In genomic region chr6:138736640-138737039, GRCh38 we compare ENCODE assay signal across 38 cellular contexts. TPM values are rescaled to one million over a fixed set of nuclear protein-coding genes. Genes with fewer than 3 reads are reported as not detected.
"Had no signal": no experiment of that assay in that cellular context is flagged by ENCODE, and none has a peak within 500 bp of the region (broad histone marks: within the 10 kb centered on the region; RNA-seq: fewer than 3 reads in every experiment).

No MANE protein-coding gene starts in this region.

- H3K4me3 ChIP-seq: adrenal gland, esophagus squamous epithelium, gastroesophageal sphincter, hepatocyte, mucosa of descending colon, spleen, thoracic aorta, vagina had no signal

- DNase-seq: activated CD4-positive, alpha-beta T cell treated with anti-CD3 and anti-CD28 coated beads for 4 hours; activated CD4-positive, alpha-beta T cell treated with anti-CD3 and anti-CD28 coated beads, Interleukin-2, amount 50 U/mL, for 48 hours; activated CD8-positive, alpha-beta memory T cell treated with anti-CD3 and anti-CD28 coated beads for 24 hours; activated CD8-positive, alpha-beta memory T cell treated with anti-CD3 and anti-CD28 coated beads, Interleukin-2, amount 50 U/mL, for 4 hours; activated effector memory CD4-positive, alpha-beta T cell treated with anti-CD3 and anti-CD28 coated beads, Interleukin-2, amount 50 U/mL, for 16 hours; activated naive CD4-positive, alpha-beta T cell treated with anti-CD3 and anti-CD28 coated beads for 36 hours; activated naive CD8-positive, alpha-beta T cell treated with anti-CD3 and anti-CD28 coated beads for 36 hours; activated T-cell treated with anti-CD3 and anti-CD28 coated beads, Interleukin-2, amount 50 U/mL, for 1 hour; adrenal gland; caudate nucleus; effector CD4-positive, alpha-beta T cell; esophagus squamous epithelium; islet precursor cell; left cardiac atrium; left ventricle myocardium superior; mucosa of descending colon; posterior cingulate gyrus; right cardiac atrium; spleen; stimulated activated CD4-positive, alpha-beta T cell treated with anti-CD3 and anti-CD28 coated beads, Interleukin-4, amount 100 ng/mL, for 1 hour; SW 1271; T-helper 9 cell had no signal

- H3K4me1 Mint-ChIP-seq: activated naive CD8-positive, alpha-beta T cell treated with anti-CD3 and anti-CD28 coated beads for 36 hours; stimulated activated effector memory CD8-positive, alpha-beta T cell treated with anti-CD3 and anti-CD28 coated beads, Interleukin-12 subunit alpha, Interleukin-12 subunit beta, amount 100 ng/mL, for 72 hours had no signal

- H3K36me3 Mint-ChIP-seq: natural killer cell treated with Interleukin-12 subunit alpha and Interleukin-12 subunit beta and Interleukin-15 and Interleukin-18, amount 100 ng/mL, for 72 hours; stimulated activated effector memory CD8-positive, alpha-beta T cell treated with anti-CD3 and anti-CD28 coated beads, Interleukin-12 subunit alpha, Interleukin-12 subunit beta, amount 100 ng/mL, for 72 hours; type B pancreatic cell had no signal

- H3K79me2 ChIP-seq: hepatocyte had no signal

- H3K4me3 Mint-ChIP-seq: activated naive CD4-positive, alpha-beta T cell treated with anti-CD3 and anti-CD28 coated beads for 36 hours; activated naive CD8-positive, alpha-beta T cell treated with anti-CD3 and anti-CD28 coated beads for 36 hours; activated T-helper 1 cell treated with anti-CD3 and anti-CD28 coated beads, Interleukin-12 subunit alpha, Interleukin-12 subunit beta, Interleukin-2, Interleukin-4 antibody, amounts not matched to agents 30 ng/mL and 10 ng/mL and 1 ng/mL, durations not matched to agents 14 hours and 24 hours and 36 hours; dendritic cell treated with granulocyte-macrophage colony-stimulating factor and Interleukin-4, amounts not matched to agents 40 ng/mL and 50 ng/mL, for 4 days; natural killer cell treated with Interleukin-12 subunit alpha and Interleukin-12 subunit beta and Interleukin-15 and Interleukin-18, amount 100 ng/mL, for 72 hours; stimulated activated effector memory CD8-positive, alpha-beta T cell treated with anti-CD3 and anti-CD28 coated beads, Interleukin-12 subunit alpha, Interleukin-12 subunit beta, amount 100 ng/mL, for 72 hours; stimulated activated naive CD8-positive, alpha-beta T cell treated with anti-CD3 and anti-CD28 coated beads, Interleukin-15, Interleukin-2, amounts not matched to agents 100 ng/mL and 50 ng/mL, for 24 hours; T-helper 1 cell treated with Interleukin-12 subunit alpha and Interleukin-12 subunit beta and Interleukin-4 antibody, amounts not matched to agents 30 μg/mL and 1 μg/mL, for 36 hours; type B pancreatic cell had no signal

- H3K36me3 ChIP-seq: adrenal gland, esophagus squamous epithelium, gastroesophageal sphincter, spleen, thoracic aorta, vagina had no signal

- H3K4me1 ChIP-seq: adrenal gland, esophagus squamous epithelium, gastroesophageal sphincter, spleen, vagina had no signal

- H3K27me3 Mint-ChIP-seq: activated naive CD8-positive, alpha-beta T cell treated with anti-CD3 and anti-CD28 coated beads for 36 hours; dendritic cell treated with granulocyte-macrophage colony-stimulating factor and Interleukin-4, amounts not matched to agents 40 ng/mL and 50 ng/mL, for 4 days; stimulated activated naive CD8-positive, alpha-beta T cell treated with anti-CD3 and anti-CD28 coated beads, Interleukin-15, Interleukin-2, amounts not matched to agents 100 ng/mL and 50 ng/mL, for 24 hours; type B pancreatic cell had no signal

- H3K4me2 ChIP-seq: hepatocyte had no signal

- FAIRE-seq: TTC549 had no signal

- H3K9me3 Mint-ChIP-seq: activated T-helper 1 cell treated with anti-CD3 and anti-CD28 coated beads, Interleukin-12 subunit alpha, Interleukin-12 subunit beta, Interleukin-2, Interleukin-4 antibody, amounts not matched to agents 30 ng/mL and 10 ng/mL and 1 ng/mL, durations not matched to agents 14 hours and 24 hours and 36 hours; T-helper 1 cell treated with Interleukin-12 subunit alpha and Interleukin-12 subunit beta and Interleukin-4 antibody, amounts not matched to agents 30 μg/mL and 1 μg/mL, for 36 hours had no signal

- H2AFZ ChIP-seq: hepatocyte had no signal

- ATAC-seq: gastroesophageal sphincter; left cardiac atrium; left ventricle myocardium superior; mucosa of descending colon; natural killer cell treated with Interleukin-12 subunit alpha and Interleukin-12 subunit beta and Interleukin-15 and Interleukin-18, amount 100 ng/mL, for 72 hours; right cardiac atrium; stimulated activated effector memory CD8-positive, alpha-beta T cell treated with anti-CD3 and anti-CD28 coated beads, Interleukin-12 subunit alpha, Interleukin-12 subunit beta, amount 100 ng/mL, for 72 hours had no signal

- H3K27ac ChIP-seq: adrenal gland, epithelial cell of prostate, esophagus squamous epithelium, gastroesophageal sphincter, hepatocyte, spleen, thoracic aorta, vagina, VCaP had no signal

- H3K27me3 ChIP-seq: adrenal gland, esophagus squamous epithelium, gastroesophageal sphincter, hepatocyte, spleen, vagina had no signal

- H3K27ac Mint-ChIP-seq: activated naive CD4-positive, alpha-beta T cell treated with anti-CD3 and anti-CD28 coated beads for 36 hours; activated naive CD8-positive, alpha-beta T cell treated with anti-CD3 and anti-CD28 coated beads for 36 hours; activated T-helper 1 cell treated with anti-CD3 and anti-CD28 coated beads, Interleukin-12 subunit alpha, Interleukin-12 subunit beta, Interleukin-2, Interleukin-4 antibody, amounts not matched to agents 30 ng/mL and 10 ng/mL and 1 ng/mL, durations not matched to agents 14 hours and 24 hours and 36 hours; dendritic cell treated with granulocyte-macrophage colony-stimulating factor and Interleukin-4, amounts not matched to agents 40 ng/mL and 50 ng/mL, for 4 days; natural killer cell treated with Interleukin-12 subunit alpha and Interleukin-12 subunit beta and Interleukin-15 and Interleukin-18, amount 100 ng/mL, for 72 hours; stimulated activated effector memory CD8-positive, alpha-beta T cell treated with anti-CD3 and anti-CD28 coated beads, Interleukin-12 subunit alpha, Interleukin-12 subunit beta, amount 100 ng/mL, for 72 hours; stimulated activated naive CD8-positive, alpha-beta T cell treated with anti-CD3 and anti-CD28 coated beads, Interleukin-15, Interleukin-2, amounts not matched to agents 100 ng/mL and 50 ng/mL, for 24 hours; T-helper 1 cell treated with Interleukin-12 subunit alpha and Interleukin-12 subunit beta and Interleukin-4 antibody, amounts not matched to agents 30 μg/mL and 1 μg/mL, for 36 hours; type B pancreatic cell had no signal

- H3K9me3 ChIP-seq: adrenal gland, esophagus squamous epithelium, gastroesophageal sphincter, mucosa of descending colon, thoracic aorta, vagina had no signal

RNA-seq across cellular contexts. Expression of gene ECT2L, which starts 59.2 kb away (rescaled TPM):
- total RNA-seq: activated naive CD4-positive, alpha-beta T cell treated with anti-CD3 and anti-CD28 coated beads for 36 hours; activated naive CD8-positive, alpha-beta T cell treated with anti-CD3 and anti-CD28 coated beads for 36 hours; activated T-helper 1 cell treated with anti-CD3 and anti-CD28 coated beads, Interleukin-12 subunit alpha, Interleukin-12 subunit beta, Interleukin-2, Interleukin-4 antibody, amounts not matched to agents 30 ng/mL and 10 ng/mL and 1 ng/mL, durations not matched to agents 14 hours and 24 hours and 36 hours; esophagus squamous epithelium; hepatocyte; mesenteric fat pad; mucosa of descending colon; myocyte; natural killer cell treated with Interleukin-12 subunit alpha and Interleukin-12 subunit beta and Interleukin-15 and Interleukin-18, amount 100 ng/mL, for 72 hours; thoracic aorta; vagina had no signal
- polyA plus RNA-seq: hepatocyte had no signal
